19 cellular contexts compared by ENCODE assay signal in the genomic region with DNA sequence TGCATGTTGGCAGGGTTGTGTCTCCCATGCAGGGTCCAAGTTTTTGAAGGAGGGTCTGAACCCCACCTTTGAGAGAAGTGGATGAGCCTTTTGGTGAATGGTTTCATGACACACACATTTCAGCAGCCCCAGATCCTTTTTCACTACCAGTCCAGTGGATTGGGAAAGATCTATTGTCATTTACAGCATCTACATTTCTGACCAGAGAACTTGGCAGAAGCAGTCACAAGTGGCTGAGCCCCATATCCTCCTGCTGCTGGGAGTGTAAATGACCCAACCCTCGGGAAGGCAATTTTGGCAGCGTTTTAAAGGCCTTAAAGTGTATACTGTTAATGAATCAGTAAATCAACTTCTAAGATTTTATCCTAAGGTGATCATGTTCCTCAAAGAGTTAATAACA.
DNase-seq lines count a peak whose midpoint lies in the region; ATAC-seq and TF ChIP-seq lines count a peak whose summit lies in the region.
"Had no signal": no experiment of that assay in that cellular context is flagged by ENCODE, and none has a peak within 500 bp of the region (broad histone marks: within the 10 kb centered on the region; RNA-seq: fewer than 3 reads in every experiment).

No MANE protein-coding gene starts in this region.

- WGBS in gastroesophageal sphincter (ENCODE audit: low coverage in 1 of 2), 2 donors: 34 to 35% methylated on average over 2 of the region's 2 CpGs

- no peaks in the 10 kb centered on the region for H3K27me3 ChIP-seq in gastroesophageal sphincter
- H3K27me3 ChIP-seq in thoracic aorta (replicated peaks; ENCODE audit: insufficient read depth): no peaks in the 10 kb centered on the region
- no peaks in the 10 kb centered on the region for H3K27me3 ChIP-seq in Peyer's patch
- H3K27me3 ChIP-seq in MM.1S (replicated peaks; ENCODE audit: insufficient read depth, low read length): no peaks in the 10 kb centered on the region
- H3K27me3 ChIP-seq: BLaER1 treated with 17β-estradiol and CSF1 and Interleukin-3, amounts not matched to agents 10 nM and 100 nM had no signal

- no peaks in the 10 kb centered on the region for H3F3A ChIP-seq in MM.1S (ENCODE audit: insufficient read depth, low read length)

- H3K36me3 ChIP-seq in gastroesophageal sphincter: peaks cover 0 to 46% of the 10 kb centered on the region in 2 donors
- peaks cover 42% of the 10 kb centered on the region for H3K36me3 ChIP-seq in thoracic aorta
- no peaks in the 10 kb centered on the region for H3K36me3 ChIP-seq in Peyer's patch
- no peaks in the 10 kb centered on the region for H3K36me3 ChIP-seq in MM.1S (replicated peaks; ENCODE audit: insufficient read depth, low read length)
- H3K36me3 ChIP-seq: BLaER1 treated with 17β-estradiol and CSF1 and Interleukin-3, amounts not matched to agents 10 nM and 100 nM had no signal

- H3K27ac Mint-ChIP-seq in chondrocyte (ENCODE audit: unreplicated experiment): peak overlapping the region; percentile 50
- H3K27ac Mint-ChIP-seq in stimulated activated naive B cell treated with anti-CD40 and anti-IgM and Interleukin-4, amounts not matched to agents 10 μg/mL and 1 μg/mL and 100 μg/mL, for 72 hours: no peak overlapping the region
- H3K27ac Mint-ChIP-seq: B cell; CD8-positive, alpha-beta T cell; GM23338 had no signal

- no peak overlapping the region for H3K9ac ChIP-seq in MM.1S (ENCODE audit: low read length)
- H3K9ac ChIP-seq: BLaER1 treated with 17β-estradiol and CSF1 and Interleukin-3, amounts not matched to agents 10 nM and 100 nM had no signal

- no peak for TF ChIP-seq EP300 in gastroesophageal sphincter (IDR thresholded peaks at IDR 0.05)

- H3K9me3 ChIP-seq in gastroesophageal sphincter (no peaks in the 10 kb centered on the region), thoracic aorta (no peaks in the 10 kb centered on the region), Peyer's patch (no peaks in the 10 kb centered on the region), MM.1S (replicated peaks; ENCODE audit: insufficient read depth, low read length) (no peaks in the 10 kb centered on the region)
- H3K9me3 ChIP-seq: A549; BLaER1 treated with 17β-estradiol and CSF1 and Interleukin-3, amounts not matched to agents 10 nM and 100 nM had no signal

- TF ChIP-seq CTCF in chondrocyte (IDR thresholded peaks at IDR 0.05) (no peak), gastroesophageal sphincter (IDR thresholded peaks at IDR 0.05) (no peak), thoracic aorta (IDR thresholded peaks at IDR 0.05) (no peak), Peyer's patch (IDR thresholded peaks at IDR 0.05) (no peak), MM.1S (IDR thresholded peaks at IDR 0.05; ENCODE audit: low read length) (no peak)

- H3K4me3 ChIP-seq in gastroesophageal sphincter (no peak overlapping the region), thoracic aorta (no peak overlapping the region), Peyer's patch (no peak overlapping the region), MM.1S (ENCODE audit: low read length) (no peak overlapping the region)
- H3K4me3 ChIP-seq: A549; BLaER1 treated with 17β-estradiol and CSF1 and Interleukin-3, amounts not matched to agents 10 nM and 100 nM; GM23338 had no signal

- H3K4me1 Mint-ChIP-seq in chondrocyte (ENCODE audit: low read depth): peaks cover 32% of the 10 kb centered on the region
- H3K4me1 Mint-ChIP-seq in stimulated activated naive B cell treated with anti-CD40 and anti-IgM and Interleukin-4, amounts not matched to agents 10 μg/mL and 1 μg/mL and 100 μg/mL, for 72 hours: no peaks in the 10 kb centered on the region
- H3K4me1 Mint-ChIP-seq: B cell, GM23338 had no signal

- intact Hi-C loops in Right ventricle myocardium inferior (cut with DNase I) (no loop called here), Right ventricle myocardium superior (cut with DNase I) (no loop called here)

- no peak for TF ChIP-seq POLR2A in gastroesophageal sphincter (IDR thresholded peaks at IDR 0.05)
- no peak for TF ChIP-seq POLR2A in Peyer's patch (IDR thresholded peaks at IDR 0.05)

- no peaks in the 10 kb centered on the region for H3K79me2 ChIP-seq in MM.1S (ENCODE audit: low read length)

- H3K4me3 Mint-ChIP-seq in chondrocyte (ENCODE audit: unreplicated experiment): no peak overlapping the region
- no peak overlapping the region for H3K4me3 Mint-ChIP-seq in stimulated activated naive B cell treated with anti-CD40 and anti-IgM and Interleukin-4, amounts not matched to agents 10 μg/mL and 1 μg/mL and 100 μg/mL, for 72 hours
- H3K4me3 Mint-ChIP-seq: B cell; CD8-positive, alpha-beta T cell; GM23338 had no signal

- H3K9me2 ChIP-seq in MM.1S (replicated peaks; ENCODE audit: insufficient read depth, low read length): no peaks in the 10 kb centered on the region

- no peaks in the 10 kb centered on the region for H3K27me3 Mint-ChIP-seq in chondrocyte (ENCODE audit: low read depth)
- H3K27me3 Mint-ChIP-seq in stimulated activated naive B cell treated with anti-CD40 and anti-IgM and Interleukin-4, amounts not matched to agents 10 μg/mL and 1 μg/mL and 100 μg/mL, for 72 hours: no peaks in the 10 kb centered on the region
- H3K27me3 Mint-ChIP-seq: B cell had no signal

- peaks cover 45% of the 10 kb centered on the region for H3K36me3 Mint-ChIP-seq in chondrocyte (ENCODE audit: low read depth)
- no peaks in the 10 kb centered on the region for H3K36me3 Mint-ChIP-seq in stimulated activated naive B cell treated with anti-CD40 and anti-IgM and Interleukin-4, amounts not matched to agents 10 μg/mL and 1 μg/mL and 100 μg/mL, for 72 hours
- H3K36me3 Mint-ChIP-seq: CD8-positive, alpha-beta T cell had no signal

- ATAC-seq in Right ventricle myocardium inferior (peak; percentile 24), Right ventricle myocardium superior (ENCODE audit: poor library complexity) (no peak), gastroesophageal sphincter (no peak), thoracic aorta (ENCODE audit: insufficient number of reproducible peaks, low FRiP score, low read depth) (no peak)
- ATAC-seq in stimulated activated naive B cell treated with anti-CD40 and anti-IgM and Interleukin-4, amounts not matched to agents 10 μg/mL and 1 μg/mL and 100 μg/mL, for 72 hours (replicated peaks): no peak
- ATAC-seq: A549; CD8-positive, alpha-beta T cell; GM23338; HepG2 had no signal

- DNase-seq in Right ventricle myocardium inferior (ENCODE audit: missing footprints) (no peak), Right ventricle myocardium superior (no peak), chondrocyte (ENCODE audit: low spot score) (no peak), thoracic aorta (ENCODE audit: low spot score) (no peak), Peyer's patch (no peak), MM.1S (no peak)
- DNase-seq in stimulated activated naive B cell treated with anti-CD40 and anti-IgM and Interleukin-4, amounts not matched to agents 10 μg/mL and 1 μg/mL and 100 μg/mL, for 72 hours: no peak
- DNase-seq: Calu3; CD8-positive, alpha-beta T cell; DMS79 treated with DMSO at 0.1 percent for 48 hours; GF-D8; HCEC 1CT had no signal

- H3K9me3 Mint-ChIP-seq in chondrocyte (ENCODE audit: low read depth): no peaks in the 10 kb centered on the region
- H3K9me3 Mint-ChIP-seq in stimulated activated naive B cell treated with anti-CD40 and anti-IgM and Interleukin-4, amounts not matched to agents 10 μg/mL and 1 μg/mL and 100 μg/mL, for 72 hours: no peaks in the 10 kb centered on the region
- H3K9me3 Mint-ChIP-seq: CD8-positive, alpha-beta T cell; GM23338 had no signal

- no peak overlapping the region for H2AFZ ChIP-seq in MM.1S (ENCODE audit: low read length)
- H2AFZ ChIP-seq: GM23338 had no signal

- H3K27ac ChIP-seq in gastroesophageal sphincter: peak overlapping the region; percentile 7 to 82 (median 47)
- H3K27ac ChIP-seq in thoracic aorta: peak overlapping the region; percentile 13 to 35
- no peak overlapping the region for H3K27ac ChIP-seq in Peyer's patch
- H3K27ac ChIP-seq in MM.1S (ENCODE audit: low read length): no peak overlapping the region
- H3K27ac ChIP-seq: 22Rv1; A549; BLaER1 treated with 17β-estradiol and CSF1 and Interleukin-3, amounts not matched to agents 10 nM and 100 nM had no signal

- no peak overlapping the region for H3K4me2 ChIP-seq in MM.1S (ENCODE audit: low read depth, low read length)
- H3K4me2 ChIP-seq: A549; BLaER1 treated with 17β-estradiol and CSF1 and Interleukin-3, amounts not matched to agents 10 nM and 100 nM; GM23338 had no signal

- peaks cover 4 to 69% (median 10%) of the 10 kb centered on the region in 3 donors for H3K4me1 ChIP-seq in gastroesophageal sphincter
- peaks cover 20 to 58% of the 10 kb centered on the region in 2 donors for H3K4me1 ChIP-seq in thoracic aorta (ENCODE audit: control insufficient read depth in 1 of 2, low read depth in 2 of 2)
- no peaks in the 10 kb centered on the region for H3K4me1 ChIP-seq in Peyer's patch
- H3K4me1 ChIP-seq in MM.1S (ENCODE audit: low read length): no peaks in the 10 kb centered on the region
- H3K4me1 ChIP-seq: BLaER1 treated with 17β-estradiol and CSF1 and Interleukin-3, amounts not matched to agents 10 nM and 100 nM had no signal

- H4K20me1 ChIP-seq in MM.1S (ENCODE audit: insufficient read depth, low read length): no peaks in the 10 kb centered on the region
- H4K20me1 ChIP-seq: BLaER1 treated with 17β-estradiol and CSF1 and Interleukin-3, amounts not matched to agents 10 nM and 100 nM had no signal

Comparison
In these comparisons a context has a peak if more than half of its experiments do, and no peak if none do; other contexts are left out.
1. H3K27ac ChIP-seq: peak in gastroesophageal sphincter (4 of 4) and thoracic aorta (2 of 2); none in Peyer's patch (0 of 4) and MM.1S (single experiment).